Comparison of ENCODE assay signal across 2 cellular contexts in the genomic region with DNA sequence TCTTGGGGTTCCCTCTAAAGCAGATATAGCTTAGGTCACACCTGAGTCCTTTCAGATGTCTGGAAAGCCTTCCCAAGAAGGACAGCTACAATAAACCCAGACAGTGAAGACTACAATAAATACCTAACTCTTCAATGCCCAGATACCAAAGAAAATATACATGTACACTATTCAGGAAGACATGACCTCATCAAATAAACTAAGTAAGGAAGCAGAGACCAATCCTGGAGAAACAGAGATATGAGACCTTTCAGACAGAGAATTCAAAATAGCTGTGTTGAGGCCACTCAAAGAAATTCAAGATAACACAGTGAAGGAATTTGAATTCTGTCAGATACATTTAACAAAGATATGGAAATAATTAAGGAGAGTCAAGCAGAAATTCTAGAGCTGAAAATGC.
A peak's percentile ranks its signal among the peaks of the same experiment; 100 is the strongest.
TF ChIP-seq lines count a peak whose summit lies in the region.

No MANE protein-coding gene starts in this region.

TF ChIP-seq in HepG2, 621 proteins besides CTCF, POLR2A, EP300 and RAD21:
- TF ChIP-seq ATF7 (IDR thresholded peaks at IDR 0.05) = peak; percentile 85
- no peak for TF ChIP-seq ATF7 (CRISPR knock-in tag; IDR thresholded peaks at IDR 0.05)
- no peak for TF ChIP-seq ZNF3 (CRISPR knock-in tag; IDR thresholded peaks at IDR 0.05)
- TF ChIP-seq SRSF4 (IDR thresholded peaks at IDR 0.05; ENCODE audit: low read depth, low read length, poor library complexity, severe bottlenecking) = no peak
- 0 out of 2 replicates have a peak, but pooled peaks have one; percentile 4 for TF ChIP-seq CREB1 (IDR thresholded peaks at IDR 0.05)
- no peak for TF ChIP-seq CREB1 (CRISPR knock-in tag; IDR thresholded peaks at IDR 0.05)

TF ChIP-seq in endothelial cell of umbilical vein, 7 proteins besides CTCF, POLR2A, EP300 and RAD21:
- TF ChIP-seq JUN (IDR thresholded peaks at IDR 0.05; ENCODE audit: borderline replicate concordance, insufficient read depth, insufficient read length, low read depth) (peak; percentile 89), MAX (IDR thresholded peaks at IDR 0.05; ENCODE audit: insufficient read depth, insufficient read length) (no peak), EZH2 (IDR thresholded peaks at IDR 0.05; ENCODE audit: borderline replicate concordance, low read depth, low read length, severe bottlenecking) (no peak), POLR2AphosphoS5 (IDR thresholded peaks at IDR 0.05; ENCODE audit: insufficient read depth, low read depth, low read length) (peak; percentile 54), MYC (IDR thresholded peaks at IDR 0.05; ENCODE audit: low read depth, low read length) (no peak), GATA2 (IDR thresholded peaks at IDR 0.05; ENCODE audit: insufficient read depth, insufficient read length, low read depth, low read length) (peak; percentile 89), FOS (IDR thresholded peaks at IDR 0.05; ENCODE audit: borderline replicate concordance, insufficient read depth, low read length) (peak; percentile 28)
